ENCODE assay signal across 8 cellular contexts in the genomic region with DNA sequence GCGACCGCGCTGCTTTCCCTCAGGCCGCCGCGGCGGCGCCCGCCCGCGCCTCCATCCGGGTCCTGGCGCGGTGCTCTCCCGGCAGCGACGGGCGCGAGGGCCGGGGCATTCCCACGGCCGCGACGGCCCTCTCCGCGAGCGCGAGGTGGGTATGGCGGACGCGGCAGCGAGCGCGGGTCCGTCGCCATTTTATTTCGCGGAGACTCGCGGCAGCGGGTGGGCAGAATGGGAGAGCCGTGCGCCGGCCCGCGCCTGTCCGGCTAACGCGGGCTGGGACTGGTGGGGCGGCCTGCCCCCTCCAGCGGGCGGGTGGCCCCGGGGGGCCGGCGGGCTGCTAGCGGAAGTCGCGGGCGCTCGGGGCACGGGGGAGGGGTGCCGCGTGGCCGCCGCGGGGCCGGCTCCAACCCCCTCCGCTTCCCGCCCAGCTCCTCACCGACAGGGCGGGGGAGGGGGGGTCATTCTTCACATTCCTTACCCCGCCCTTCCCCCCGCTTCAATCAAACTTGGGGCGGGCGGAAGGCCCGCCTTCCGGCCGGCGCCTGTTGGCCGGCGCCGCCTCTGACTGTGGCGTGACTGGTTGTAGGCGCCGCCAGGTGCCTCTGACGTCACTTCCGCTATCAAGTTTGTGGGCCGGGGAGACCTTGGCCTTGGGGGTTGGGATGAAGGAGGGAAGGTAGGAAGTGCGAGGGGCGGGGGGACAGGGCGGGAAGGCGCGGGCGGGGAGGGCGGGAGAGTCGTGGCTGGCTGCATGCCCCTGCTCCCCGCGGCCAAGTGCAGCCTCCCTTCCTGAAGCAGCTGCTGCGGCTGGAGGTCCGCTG.
A peak's percentile ranks its signal among the peaks of the same experiment; 100 is the strongest.
DNase-seq lines count a peak whose midpoint lies in the region; ATAC-seq and TF ChIP-seq lines count a peak whose summit lies in the region.

No MANE protein-coding gene starts in this region.

- peak overlapping the region; percentile 68 to 84 for H4K8ac ChIP-seq in IMR-90 (ENCODE audit: low read depth in 2 of 2, low read length in 2 of 2)

- in situ Hi-C loops in IMR-90 (cut with MboI; ENCODE audit: low sequenced_read_pairs), result loop anchor here (25.0 kb wide), 2 partner anchors 96 to 704 kb away; a partner anchor contains a TSS

- H3K18ac ChIP-seq in IMR-90 (ENCODE audit: low read depth, low read length), result peak overlapping the region; percentile 76; the same call in 1 of the 2 replicates

- DNase-seq in DMS153 (lab: John Stamatoyannopoulos, UW) (peak; percentile 97), IMR-90 (peak; percentile 99), OCI-LY7 (ENCODE audit: low spot score) (peak; percentile 99), activated T-cell treated with anti-CD3 and anti-CD28 coated beads for 48 hours (ENCODE audit: low read depth) (peak; percentile 92), epithelial cell of proximal tubule (ENCODE audit: low read depth) (peak; percentile 84), mucosa of gallbladder (ENCODE audit: low spot score) (peak; percentile 98)
- DNase-seq in stimulated activated CD8-positive, alpha-beta memory T cell treated with anti-CD3 and anti-CD28 coated beads, Interleukin-4, amount 100 ng/mL, for 24 hours (ENCODE audit: low read depth), result peak; percentile 93

- no peaks in the 10 kb centered on the region for H3K27me3 ChIP-seq in IMR-90 (ENCODE audit: control insufficient read depth, insufficient read depth, low read length)

- BruUV-seq in IMR-90 (replicated peaks; lab: Mats Ljungman, UMichigan), result no TSS peak
- BruUV-seq in OCI-LY7 (replicated peaks; lab: Mats Ljungman, UMichigan), result no TSS peak

- H2BK5ac ChIP-seq in IMR-90 (ENCODE audit: low read depth, low read length, poor library complexity, severe bottlenecking), result peak overlapping the region; percentile 99

- H3K9me1 ChIP-seq in IMR-90 (ENCODE audit: insufficient read depth, low read length), result no peaks in the 10 kb centered on the region; the same call in 1 of the 2 replicates

- H3K27ac ChIP-seq in IMR-90 (ENCODE audit: insufficient read depth, low read length), result peak overlapping the region; percentile 98
- H3K27ac ChIP-seq in OCI-LY7 (ENCODE audit: low read depth, low read length, poor library complexity, severe bottlenecking), result peak overlapping the region; percentile 87

- TF ChIP-seq RAD21 in IMR-90 (IDR thresholded peaks at IDR 0.05; ENCODE audit: low read length), result no peak

- CTCF ChIA-PET in IMR-90 (lab: Yijun Ruan, JAX) (interaction anchor here (0.5 kb wide), 2 partner anchors 23 to 748 kb away, joined by 3 read pairs; no protein-coding TSS in a partner anchor), OCI-LY7 (lab: Charles Lee; ENCODE audit: unreplicated experiment) (no interaction called here)

- H2AK5ac ChIP-seq in IMR-90 (ENCODE audit: low read depth, low read length), result peak overlapping the region; percentile 76

- peak overlapping the region; percentile 35; the same call in 1 of the 3 replicates for H2BK15ac ChIP-seq in IMR-90 (ENCODE audit: low read depth, low read length)

- peak; percentile 96 for TF ChIP-seq POLR2A in IMR-90 (IDR thresholded peaks at IDR 0.05; ENCODE audit: low read depth, low read length)

- H4K20me1 ChIP-seq in IMR-90 (ENCODE audit: insufficient read depth, low read length), result peaks cover 45% of the 10 kb centered on the region
- H4K20me1 ChIP-seq in OCI-LY7 (ENCODE audit: insufficient read depth, low read length), result peaks cover 32% of the 10 kb centered on the region

- peak overlapping the region; percentile 46 for H4K5ac ChIP-seq in IMR-90 (ENCODE audit: low read depth, low read length)

- H3K9me2 ChIP-seq in OCI-LY7 (ENCODE audit: insufficient read depth, low read length), result no peaks in the 10 kb centered on the region

- peaks cover 47% of the 10 kb centered on the region for H3K79me2 ChIP-seq in OCI-LY7 (ENCODE audit: insufficient read depth, low read depth, low read length)

- peak overlapping the region; percentile 93 for H3K4ac ChIP-seq in IMR-90 (ENCODE audit: low read depth, low read length)

- H3K9me3 ChIP-seq in IMR-90 (ENCODE audit: control insufficient read depth, insufficient read depth, low read length) (no peaks in the 10 kb centered on the region), OCI-LY7 (ENCODE audit: low read length) (no peaks in the 10 kb centered on the region)

- peaks cover 0 to 3% of the 10 kb centered on the region in 2 experiments; a peak in 1 of 4 replicates for H3K79me1 ChIP-seq in IMR-90 (ENCODE audit: low read depth in 1 of 2, low read length in 2 of 2)

- peak overlapping the region; percentile 95 for H3K14ac ChIP-seq in IMR-90 (replicated peaks; ENCODE audit: low read depth, low read length)

- H3K36me3 ChIP-seq in IMR-90 (ENCODE audit: control insufficient read depth, insufficient read depth, low read length), result peaks cover 2% of the 10 kb centered on the region
- peaks cover 44% of the 10 kb centered on the region for H3K36me3 ChIP-seq in OCI-LY7 (ENCODE audit: insufficient read depth, low read length)

- H2BK20ac ChIP-seq in IMR-90 (ENCODE audit: low read depth, low read length), result no peak overlapping the region

- 0% methylated on average over 47 of the region's 100 CpGs; no CpG with 5 or more reads in 1 of the 2 experiments for WGBS in IMR-90 (ENCODE audit: extremely low coverage in 2 of 2, insufficient read length in 1 of 2), 2 experiments

- dilution Hi-C loops in IMR-90 (cut with HindIII; ENCODE audit: low sequenced_read_pairs, unreplicated experiment), result no loop called here

- H3K4me2 ChIP-seq in IMR-90 (ENCODE audit: low read depth, low read length), result no peak overlapping the region; the same call in 1 of the 2 replicates
- peak overlapping the region; percentile 82 for H3K4me2 ChIP-seq in OCI-LY7 (ENCODE audit: low read length)

- no peaks in the 10 kb centered on the region for H3K4me1 ChIP-seq in IMR-90 (ENCODE audit: control insufficient read depth, insufficient read depth, low read length)
- peaks cover 41% of the 10 kb centered on the region for H3K4me1 ChIP-seq in OCI-LY7 (ENCODE audit: insufficient read depth, low read length, poor library complexity, severe bottlenecking)

- TF ChIP-seq CTCF in IMR-90 (conservative IDR thresholded peaks at IDR 0.05; ENCODE audit: low read depth, low read length), result 0 out of 2 replicates have a peak, but pooled peaks have one; percentile 24
- 0 out of 2 replicates have a peak, but pooled peaks have one; percentile 13 for TF ChIP-seq CTCF in OCI-LY7 (conservative IDR thresholded peaks at IDR 0.05; ENCODE audit: low read length)
- TF ChIP-seq CTCF in epithelial cell of proximal tubule (conservative IDR thresholded peaks at IDR 0.05; ENCODE audit: low read depth, low read length), result no peak

- intact Hi-C loops in IMR-90 (cut with micrococcal nuclease) (loop anchor here (1.0 to 2.0 kb wide), 2 partner anchors 26 to 102 kb away; no protein-coding TSS in a partner anchor), OCI-LY7 (cut with micrococcal nuclease; ENCODE audit: unreplicated experiment) (loop anchor here (5.0 kb wide), 1 partner anchor 1711 kb away; a partner anchor contains a TSS)

- peak overlapping the region; percentile 77 for H2BK120ac ChIP-seq in IMR-90 (ENCODE audit: low read depth, low read length)

- POLR2A ChIA-PET in IMR-90 (lab: Charles Lee; ENCODE audit: unreplicated experiment) (interaction anchor here (0.6 to 1.1 kb wide), 6 partner anchors 9 to 1260 kb away, joined by 3 to 6 read pairs (median 5); no protein-coding TSS in a partner anchor), OCI-LY7 (lab: Charles Lee) (interaction anchor here (2.0 kb wide), 1 partner anchor 17 kb away, joined by 4 read pairs; no protein-coding TSS in a partner anchor)

- H2AFZ ChIP-seq in IMR-90 (replicated peaks; ENCODE audit: low read length, poor library complexity), result peak overlapping the region; percentile 94
- no peak overlapping the region for H2AFZ ChIP-seq in OCI-LY7 (ENCODE audit: low read length)

- ATAC-seq in GM21529 (IDR thresholded peaks at IDR 0.05; ENCODE audit: unreplicated experiment) (peak; percentile 57), IMR-90 (ENCODE audit: low read depth) (peak; percentile 78)

- peak overlapping the region; percentile 91 for H4K91ac ChIP-seq in IMR-90 (ENCODE audit: insufficient read depth, low read depth, low read length)

- H3K23ac ChIP-seq in IMR-90 (ENCODE audit: low read depth, low read length), result peak overlapping the region; percentile 74; the same call in 1 of the 2 replicates

- H3K4me3 ChIP-seq in IMR-90 (ENCODE audit: insufficient read depth, low read depth, low read length) (peak overlapping the region; percentile 93), OCI-LY7 (ENCODE audit: low read depth, low read length, poor library complexity, severe bottlenecking) (peak overlapping the region; percentile 83), epithelial cell of proximal tubule (ENCODE audit: low read depth, low read length) (peak overlapping the region; percentile 57)

- H2AK9ac ChIP-seq in IMR-90 (replicated peaks; ENCODE audit: low read depth, low read length, poor library complexity), result peak overlapping the region; percentile 100

- H3K9ac ChIP-seq in IMR-90 (ENCODE audit: low read depth, low read length), result peak overlapping the region; percentile 92

- peak overlapping the region; percentile 85 for H3K56ac ChIP-seq in IMR-90 (ENCODE audit: extremely low read depth, insufficient read depth, low read length)

TF ChIP-seq in IMR-90, 13 proteins besides CTCF, POLR2A, EP300 and RAD21:
- TF ChIP-seq, protein P1, sequence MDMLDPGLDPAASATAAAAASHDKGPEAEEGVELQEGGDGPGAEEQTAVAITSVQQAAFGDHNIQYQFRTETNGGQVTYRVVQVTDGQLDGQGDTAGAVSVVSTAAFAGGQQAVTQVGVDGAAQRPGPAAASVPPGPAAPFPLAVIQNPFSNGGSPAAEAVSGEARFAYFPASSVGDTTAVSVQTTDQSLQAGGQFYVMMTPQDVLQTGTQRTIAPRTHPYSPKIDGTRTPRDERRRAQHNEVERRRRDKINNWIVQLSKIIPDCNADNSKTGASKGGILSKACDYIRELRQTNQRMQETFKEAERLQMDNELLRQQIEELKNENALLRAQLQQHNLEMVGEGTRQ (IDR thresholded peaks at IDR 0.05; ENCODE audit: low read depth, low read length), result peak; percentile 59
- TF ChIP-seq RCOR1 (IDR thresholded peaks at IDR 0.05; ENCODE audit: insufficient replicate concordance, low read length), result no peak
- peak; percentile 83 for TF ChIP-seq MAZ (IDR thresholded peaks at IDR 0.05; ENCODE audit: borderline replicate concordance, low read depth, low read length)
- no peak for TF ChIP-seq CHD1 (IDR thresholded peaks at IDR 0.05; ENCODE audit: low read depth, low read length)
- TF ChIP-seq MXI1 (IDR thresholded peaks at IDR 0.05; ENCODE audit: borderline replicate concordance, low read depth, low read length), result peak; percentile 56; the same call in 1 of the 2 replicates
- TF ChIP-seq SMC3 (IDR thresholded peaks at IDR 0.05; ENCODE audit: low read depth, low read length), result no peak
- peak; percentile 60; the same call in 1 of the 2 replicates for TF ChIP-seq FOS (IDR thresholded peaks at IDR 0.05; ENCODE audit: low read depth, low read length)
- peak; percentile 62; the same call in 1 of the 2 replicates for TF ChIP-seq BHLHE40 (IDR thresholded peaks at IDR 0.05; ENCODE audit: low read depth, low read length)
- no peak for TF ChIP-seq NFE2L2 (IDR thresholded peaks at IDR 0.05; ENCODE audit: low read depth, low read length)

Comparison
In these comparisons a context has a peak if more than half of its experiments do, and no peak if none do; other contexts are left out.
1. Peak in every context shown above with its lines: DNase-seq, ATAC-seq, H3K4me3 ChIP-seq and H3K27ac ChIP-seq.